7 cellular contexts compared by ENCODE assay signal in genomic region chr16:58755989-58756649, GRCh38. TPM values are rescaled to one million over a fixed set of nuclear protein-coding genes. Genes with fewer than 3 reads are reported as not detected.
DNase-seq lines count a peak whose midpoint lies in the region; ATAC-seq, FAIRE-seq and TF ChIP-seq lines count a peak whose summit lies in the region.

No MANE protein-coding gene starts in this region.

- DNase-seq in GM12892 (ENCODE audit: insufficient read length) (peak; percentile 37), NAMALWA (ENCODE audit: low spot score) (peak; percentile 89), T-helper 2 cell (peak; percentile 29 to 81 (median 67)), astrocyte (ENCODE audit: low read depth) (peak; percentile 50), hypothalamus (lab: John Stamatoyannopoulos, UW) (peak in 48 of 51 donors; percentile 6 to 83 (median 49))
- peak; percentile 59 to 66 for DNase-seq in stimulated activated CD4-positive, alpha-beta T cell treated with anti-CD3 and anti-CD28 coated beads, Interleukin-12 subunit alpha, Interleukin-12 subunit beta, amount 100 ng/mL, for 24 hours (ENCODE audit: low read depth in 2 of 2)

- H2AFZ ChIP-seq in astrocyte (ENCODE audit: low read depth, low read length), result peak overlapping the region; percentile 9

- H3K36me3 Mint-ChIP-seq in astrocyte (ENCODE audit: low read depth, unreplicated experiment), result no peaks in the 10 kb centered on the region

- peaks cover 2% of the 10 kb centered on the region for H3K27me3 ChIP-seq in astrocyte (ENCODE audit: insufficient read depth, low read length)

- no peak overlapping the region for H3K4me3 Mint-ChIP-seq in astrocyte (ENCODE audit: unreplicated experiment)

- no peaks in the 10 kb centered on the region for H3K4me1 ChIP-seq in astrocyte (ENCODE audit: insufficient read depth, low read length)

- no peak overlapping the region for H3K4me3 ChIP-seq in astrocyte (ENCODE audit: insufficient read depth, low read depth, low read length)

- no peak for TF ChIP-seq POLR2A in GM12892 (IDR thresholded peaks at IDR 0.05; ENCODE audit: low read depth, low read length)

- TF ChIP-seq CTCF in astrocyte (IDR thresholded peaks at IDR 0.05; ENCODE audit: insufficient read depth, low read depth, low read length), result peak; percentile 67

- no peak overlapping the region for H3K27ac Mint-ChIP-seq in astrocyte (ENCODE audit: unreplicated experiment)

- no peak overlapping the region for H3K9ac ChIP-seq in astrocyte (ENCODE audit: low read length)

- no peaks in the 10 kb centered on the region for H3K9me3 ChIP-seq in astrocyte (ENCODE audit: insufficient read depth, low read depth, low read length)

- peak; percentile 96 for ATAC-seq in HG02610 (IDR thresholded peaks at IDR 0.05; ENCODE audit: unreplicated experiment)

- H3K27ac ChIP-seq in astrocyte (ENCODE audit: low read depth, low read length), result no peak overlapping the region

- H3K79me2 ChIP-seq in astrocyte (ENCODE audit: insufficient read depth, low read length), result no peaks in the 10 kb centered on the region

- H4K20me1 ChIP-seq in astrocyte (ENCODE audit: insufficient read depth, low read length), result no peaks in the 10 kb centered on the region

- no peaks in the 10 kb centered on the region for H3K36me3 ChIP-seq in astrocyte (ENCODE audit: insufficient read depth, low read length)

- peaks cover 4% of the 10 kb centered on the region for H3K4me1 Mint-ChIP-seq in astrocyte (ENCODE audit: low read depth, unreplicated experiment)

- H3K27me3 Mint-ChIP-seq in astrocyte (ENCODE audit: low read depth, unreplicated experiment), result peaks cover 7% of the 10 kb centered on the region

- no peaks in the 10 kb centered on the region for H3K9me3 Mint-ChIP-seq in astrocyte (ENCODE audit: unreplicated experiment)

- peak overlapping the region; percentile 7 for H3K4me2 ChIP-seq in astrocyte (ENCODE audit: low read length)

- FAIRE-seq in GM12892 (lab: Jason Lieb, UNC), result peak; percentile 95
- FAIRE-seq in astrocyte (lab: Jason Lieb, UNC), result no peak

RNA-seq across cellular contexts. Expression of gene GOT2, which starts 22.0 kb away (rescaled TPM):
- 69.2 TPM for polyA plus RNA-seq in GM12892 (2012; ENCODE audit: missing spikeins)
- 100 and 106 TPM in 2 replicates for total RNA-seq in astrocyte

Comparison
In these comparisons a context has a peak if more than half of its experiments do, and no peak if none do; other contexts are left out.
1. DNase-seq: peak in every context shown above with its lines; median percentile 89 in NAMALWA; 67 in T-helper 2 cell; 62 in stimulated activated CD4-positive, alpha-beta T cell treated with anti-CD3 and anti-CD28 coated beads, Interleukin-12 subunit alpha, Interleukin-12 subunit beta, amount 100 ng/mL, for 24 hours; 50 in astrocyte; 49 in hypothalamus; 37 in GM12892.